In genomic region chr17:76239538-76240274, GRCh38 we compare ENCODE assay signal across 8 cellular contexts. TPM values are rescaled to one million over a fixed set of nuclear protein-coding genes. Genes with fewer than 3 reads are reported as not detected.
DNase-seq lines count a peak whose midpoint lies in the region; ATAC-seq and TF ChIP-seq lines count a peak whose summit lies in the region.

No MANE protein-coding gene starts in this region.

- H3K36me3 ChIP-seq in lower lobe of right lung = no peaks in the 10 kb centered on the region
- H3K36me3 ChIP-seq in upper lobe of left lung = no peaks in the 10 kb centered on the region

- no peak for TF ChIP-seq EP300 in upper lobe of left lung (IDR thresholded peaks at IDR 0.05)

- WGBS in upper lobe of left lung, 2 donors = 6 to 14% methylated on average over 6 to 49 of the region's 75 CpGs

- DNase-seq in GM12864 (ENCODE audit: low read depth) (no peak), astrocyte of the hippocampus (ENCODE audit: low read depth, low spot score) (peak; percentile 11), lower lobe of right lung (no peak), upper lobe of left lung (peak in 1 of 2 donors; percentile 86), posterior vena cava (ENCODE audit: low spot score) (no peak), NCI-H2196 (lab: John Stamatoyannopoulos, UW; ENCODE audit: unreplicated experiment) (no peak)

- H3K27ac ChIP-seq in lower lobe of right lung (no peak overlapping the region), upper lobe of left lung (peak overlapping the region in 3 of 4 donors; percentile 18 to 31 (median 21))

- H3K4me3 ChIP-seq in GM12864 (ENCODE audit: low read depth, low read length) (peak overlapping the region; percentile 54), lower lobe of right lung (peak overlapping the region; percentile 52), upper lobe of left lung (peak overlapping the region; percentile 0 to 68 (median 56))

- intact Hi-C loops in lower lobe of right lung (cut with DNase I) = no loop called here
- intact Hi-C loops in posterior vena cava (cut with DNase I) = no loop called here

- no peak for TF ChIP-seq POLR2A in upper lobe of left lung (IDR thresholded peaks at IDR 0.05)

- no peak for TF ChIP-seq CTCF in GM12864 (IDR thresholded peaks at IDR 0.05; ENCODE audit: low read depth, low read length, missing control alignments)
- TF ChIP-seq CTCF in lower lobe of right lung (IDR thresholded peaks at IDR 0.05) = no peak
- TF ChIP-seq CTCF in upper lobe of left lung (IDR thresholded peaks at IDR 0.05) = no peak

- ATAC-seq in HG03280 (IDR thresholded peaks at IDR 0.05; ENCODE audit: unreplicated experiment) (peak; percentile 5), lower lobe of right lung (peak; percentile 8 to 11), upper lobe of left lung (ENCODE audit: low FRiP score in 2 of 2) (no peak), GM18861 (IDR thresholded peaks at IDR 0.05; ENCODE audit: unreplicated experiment) (no peak)

- H3K9me3 ChIP-seq in lower lobe of right lung = no peaks in the 10 kb centered on the region
- H3K9me3 ChIP-seq in upper lobe of left lung = no peaks in the 10 kb centered on the region

- peaks cover 22% of the 10 kb centered on the region for H3K4me1 ChIP-seq in lower lobe of right lung
- peaks cover 14 to 21% (median 18%) of the 10 kb centered on the region in 4 donors for H3K4me1 ChIP-seq in upper lobe of left lung

- H3K27me3 ChIP-seq in lower lobe of right lung (ENCODE audit: low read depth) (peaks cover 15% of the 10 kb centered on the region), upper lobe of left lung (peaks cover 0 to 5% (median 0%) of the 10 kb centered on the region in 4 donors)

RNA-seq across cellular contexts. Expression of gene RNF157, which starts 0.6 kb away (rescaled TPM):
- 2.4 TPM for total RNA-seq in lower lobe of right lung
- total RNA-seq in upper lobe of left lung = 10 to 100 TPM in 1 of 6 donors, 1 to 10 TPM in 5; 1.1 to 14.7 (median 2.5) TPM
- total RNA-seq in posterior vena cava = 1 to 10 TPM; 1.9 TPM

RNA-seq across cellular contexts. Expression of gene UBALD2, which starts 25.4 kb away (rescaled TPM):
- total RNA-seq in lower lobe of right lung = 62.7 TPM
- 10 to 100 TPM in 5 of 6 donors, 1 to 10 TPM in 1; 8.4 to 74.9 (median 26.8) TPM for total RNA-seq in upper lobe of left lung
- 10 to 100 TPM; 21.7 to 22.5 TPM for total RNA-seq in posterior vena cava

Comparison
In these comparisons a context has a peak if more than half of its experiments do, and no peak if none do; other contexts are left out.
1. ATAC-seq: peak in HG03280 (single experiment) and lower lobe of right lung (2 of 2); none in upper lobe of left lung (0 of 2) and GM18861 (single experiment).
2. Peak in every context shown above with its lines, with median percentiles within 50 percentile points of each other: H3K4me3 ChIP-seq.